Comparison of ENCODE assay signal across 8 cellular contexts in genomic region chr10:97292097-97292861, GRCh38. TPM values are rescaled to one million over a fixed set of nuclear protein-coding genes. Genes with fewer than 3 reads are reported as not detected.
A peak's percentile ranks its signal among the peaks of the same experiment; 100 is the strongest.
DNase-seq lines count a peak whose midpoint lies in the region; ATAC-seq and TF ChIP-seq lines count a peak whose summit lies in the region.

ARHGAP19 (minus strand) TSS chr10:97292637; CDS start chr10:97292627, 10 bp downstream.

- peak within 1 kb of the TSS; percentile 84 to 99 (median 93) for H3K4me3 Mint-ChIP-seq in IgD-negative memory B cell

- H3K9me3 Mint-ChIP-seq in IgD-negative memory B cell, result no peaks in the 10 kb centered on the region

- H3K27me3 ChIP-seq in mononuclear cell (ENCODE audit: insufficient read depth, low read length), result no peaks in the 10 kb centered on the region

- H3K4me1 Mint-ChIP-seq in IgD-negative memory B cell, result peaks cover 11 to 17% (median 17%) of the 10 kb centered on the region in 3 donors

- H3K27ac Mint-ChIP-seq in IgD-negative memory B cell, result peak within 1 kb of the TSS; percentile 43 to 94 (median 89)

- no peaks in the 10 kb centered on the region for H3K9me3 ChIP-seq in mononuclear cell (ENCODE audit: low read depth, low read length)

- H3K4me1 ChIP-seq in mononuclear cell (ENCODE audit: insufficient read depth, low read length), result peaks cover 18% of the 10 kb centered on the region

- no peak for TF ChIP-seq CTCF in epithelial cell of esophagus (IDR thresholded peaks at IDR 0.05; ENCODE audit: insufficient read depth, low read depth, low read length, missing control alignments)

- H3K27me3 Mint-ChIP-seq in IgD-negative memory B cell, result no peaks in the 10 kb centered on the region

- H3K4me3 ChIP-seq in epithelial cell of esophagus (ENCODE audit: low read length) (peak within 1 kb of the TSS; percentile 79), mononuclear cell (ENCODE audit: low read length) (peak within 1 kb of the TSS; percentile 100)

- peaks cover 2% of the 10 kb centered on the region for H3K36me3 Mint-ChIP-seq in IgD-negative memory B cell

- DNase-seq in DMS153 treated with DMSO at 0.1 percent for 48 hours (lab: John Stamatoyannopoulos, UW; ENCODE audit: unreplicated experiment), result peak; percentile 97
- peak; percentile 93 for DNase-seq in OCI-M2 (lab: John Stamatoyannopoulos, UW; ENCODE audit: unreplicated experiment)
- peak; percentile 89 for DNase-seq in activated T-cell treated with anti-CD3 and anti-CD28 coated beads for 4 hours
- peak; percentile 99 for DNase-seq in epithelial cell of esophagus (ENCODE audit: low read depth)
- peak; percentile 73 to 84 for DNase-seq in stimulated activated CD8-positive, alpha-beta memory T cell treated with anti-CD3 and anti-CD28 coated beads, Interleukin-4, amount 100 ng/mL, for 1 hour (ENCODE audit: low read depth in 2 of 2, low spot score in 1 of 2)

- peak; percentile 98 for ATAC-seq in GM21529 (IDR thresholded peaks at IDR 0.05; ENCODE audit: unreplicated experiment)

RNA-seq across cellular contexts. Expression of gene ARHGAP19, which starts in this region (rescaled TPM):
- 7.3 TPM for polyA plus RNA-seq in IgD-negative memory B cell
- total RNA-seq in mononuclear cell, result 7.8 TPM

Comparison
In these comparisons a context has a peak if more than half of its experiments do, and no peak if none do; other contexts are left out.
1. Peak in every context shown above with its lines: DNase-seq, ATAC-seq and H3K4me3 ChIP-seq.